15 cellular contexts compared by ENCODE assay signal in the genomic region with DNA sequence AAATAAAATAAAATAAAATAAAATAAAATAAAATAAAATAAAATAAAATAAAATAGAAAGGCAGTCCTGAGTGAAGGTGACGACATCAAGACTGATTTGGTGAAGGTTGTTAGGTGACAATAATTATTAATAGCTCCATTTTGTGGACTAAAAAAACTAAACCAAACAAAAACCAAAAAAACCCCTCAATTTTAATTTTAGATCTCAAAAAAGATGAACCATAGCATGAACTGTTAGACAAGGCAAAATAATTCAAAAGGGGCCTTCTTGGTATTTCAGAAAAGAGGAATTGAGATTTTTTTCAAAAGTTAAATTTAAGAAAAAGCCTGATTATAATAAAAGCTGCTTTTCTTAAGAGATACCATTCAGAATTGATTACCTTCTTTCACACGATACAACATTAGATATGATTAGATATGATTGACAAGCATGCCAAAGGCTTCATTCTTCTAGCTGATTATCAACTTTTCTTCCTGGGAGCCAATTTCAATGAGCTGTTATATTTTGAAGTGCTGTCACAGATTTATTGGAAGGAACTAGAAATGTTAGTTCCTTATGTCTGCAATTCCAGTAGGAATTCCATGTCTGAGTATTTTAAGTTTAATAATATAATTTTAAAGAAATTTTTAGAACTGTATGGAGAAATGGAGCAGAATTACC.
DNase-seq lines count a peak whose midpoint lies in the region; ATAC-seq, FAIRE-seq and TF ChIP-seq lines count a peak whose summit lies in the region.
"Had no signal": no experiment of that assay in that cellular context is flagged by ENCODE, and none has a peak within 500 bp of the region (broad histone marks: within the 10 kb centered on the region; RNA-seq: fewer than 3 reads in every experiment).

No MANE protein-coding gene starts in this region.

- H3K4me3 Mint-ChIP-seq in IgD-negative memory B cell (peak overlapping the region in 1 of 4 donors; percentile 51), HFFc6 (no peak overlapping the region)
- peak overlapping the region in 1 of 2 donors; percentile 32 for H3K4me3 Mint-ChIP-seq in stimulated activated naive B cell treated with anti-CD40 and anti-IgM and Interleukin-4, amounts not matched to agents 10 μg/mL and 1 μg/mL and 100 μg/mL, for 72 hours
- H3K4me3 Mint-ChIP-seq: CD4-positive, alpha-beta T cell had no signal

- RAD21 ChIA-PET in GM12878 (lab: Charles Lee; ENCODE audit: unreplicated experiment), result interaction anchor here (0.8 to 2.8 kb wide), 15 partner anchors 8 to 442 kb away, joined by 3 to 15 read pairs (median 5); no protein-coding TSS in a partner anchor

- no peak overlapping the region for H3K9ac ChIP-seq in GM12878 (ENCODE audit: control insufficient read depth, insufficient read depth, low read length)
- H3K9ac ChIP-seq: BLaER1 treated with 17β-estradiol and CSF1 and Interleukin-3, amounts not matched to agents 10 nM and 100 nM; KMS-11 had no signal

- TF ChIP-seq CTCF in GM12878 (IDR thresholded peaks at IDR 0.05 in 2 of 3, conservative IDR thresholded peaks at IDR 0.05 in 1 of 3; ENCODE audit: control insufficient read depth in 2 of 3, extremely low read depth in 1 of 3, insufficient read depth in 1 of 3, low read depth in 3 of 3, low read length in 3 of 3) (no peak), HFFc6 (IDR thresholded peaks at IDR 0.05) (no peak)

- no peak for TF ChIP-seq POLR2A in GM12891 (IDR thresholded peaks at IDR 0.05; ENCODE audit: low read depth, low read length)
- TF ChIP-seq POLR2A in GM12878 (IDR thresholded peaks at IDR 0.05; ENCODE audit: low read depth, low read length), result no peak

- no peak for ATAC-seq in GM12878
- peak; percentile 12 to 41 for ATAC-seq in stimulated activated naive B cell treated with anti-CD40 and anti-IgM and Interleukin-4, amounts not matched to agents 10 μg/mL and 1 μg/mL and 100 μg/mL, for 72 hours (replicated peaks)

- intact Hi-C loops in GM12878 (cut with micrococcal nuclease; ENCODE audit: unreplicated experiment), result no loop called here

- H4K20me1 ChIP-seq in GM12878 (ENCODE audit: control insufficient read depth, insufficient read depth), result no peaks in the 10 kb centered on the region
- H4K20me1 ChIP-seq: BLaER1 treated with 17β-estradiol and CSF1 and Interleukin-3, amounts not matched to agents 10 nM and 100 nM had no signal

- WGBS in GM12878 (ENCODE audit: insufficient coverage, insufficient replicate concordance, low lambda C conversion rate, missing lambda C conversion rate), result 46% methylated on average over 2 of the region's 2 CpGs

- no peak overlapping the region; the same call in 1 of the 2 replicates for H2AFZ ChIP-seq in GM12878 (ENCODE audit: control insufficient read depth, low read depth, low read length)

- CTCF ChIA-PET in GM12878 (lab: Yijun Ruan, JAX), result interaction anchor here (1.1 to 27.4 kb wide), 13 partner anchors 5 to 442 kb away, joined by 3 to 379 read pairs (median 5); no protein-coding TSS in a partner anchor

- in situ Hi-C loops in GM12878 (cut with MboI), result no loop called here

- no peaks in the 10 kb centered on the region for H3K27me3 ChIP-seq in GM12878 (replicated peaks in 1 of 2; ENCODE audit: control insufficient read depth in 2 of 2, insufficient read depth in 2 of 2, low read length in 1 of 2)
- H3K27me3 ChIP-seq: BLaER1 treated with 17β-estradiol and CSF1 and Interleukin-3, amounts not matched to agents 10 nM and 100 nM had no signal

- no peak overlapping the region for H3K4me3 ChIP-seq in GM12878
- H3K4me3 ChIP-seq: BLaER1 treated with 17β-estradiol and CSF1 and Interleukin-3, amounts not matched to agents 10 nM and 100 nM had no signal

- peaks cover 1% of the 10 kb centered on the region for H3K36me3 Mint-ChIP-seq in IgD-negative memory B cell
- peaks cover 29 to 35% of the 10 kb centered on the region in 2 donors for H3K36me3 Mint-ChIP-seq in stimulated activated naive B cell treated with anti-CD40 and anti-IgM and Interleukin-4, amounts not matched to agents 10 μg/mL and 1 μg/mL and 100 μg/mL, for 72 hours
- H3K36me3 Mint-ChIP-seq in HFFc6 (ENCODE audit: low read depth), result no peaks in the 10 kb centered on the region

- no TSS peak for BruUV-seq in GM12878 (replicated peaks; lab: Mats Ljungman, UMichigan)

- H3K9me3 ChIP-seq in GM12878 (replicated peaks; ENCODE audit: control insufficient read depth, insufficient read depth, low read length), result no peaks in the 10 kb centered on the region; the same call in 2 of the 3 replicates
- H3K9me3 ChIP-seq: BLaER1 treated with 17β-estradiol and CSF1 and Interleukin-3, amounts not matched to agents 10 nM and 100 nM had no signal

- H3K36me3 ChIP-seq in GM12878 (ENCODE audit: control insufficient read depth in 2 of 2, insufficient read depth in 2 of 2, low read length in 1 of 2), result no peaks in the 10 kb centered on the region
- H3K36me3 ChIP-seq: BLaER1 treated with 17β-estradiol and CSF1 and Interleukin-3, amounts not matched to agents 10 nM and 100 nM had no signal

- TF ChIP-seq EP300 in GM12878 (IDR thresholded peaks at IDR 0.05; ENCODE audit: borderline replicate concordance in 1 of 2, control insufficient read depth in 1 of 2, low read depth in 2 of 2, low read length in 2 of 2), result no peak

- no peak for FAIRE-seq in GM12891 (lab: Jason Lieb, UNC)
- FAIRE-seq in GM12878 (lab: Jason Lieb, UNC), result no peak

- H3K4me1 Mint-ChIP-seq in IgD-negative memory B cell (peaks cover 32 to 62% (median 52%) of the 10 kb centered on the region in 3 donors), HFFc6 (ENCODE audit: low read depth) (no peaks in the 10 kb centered on the region)
- H3K4me1 Mint-ChIP-seq in stimulated activated naive B cell treated with anti-CD40 and anti-IgM and Interleukin-4, amounts not matched to agents 10 μg/mL and 1 μg/mL and 100 μg/mL, for 72 hours, result peaks cover 35 to 74% of the 10 kb centered on the region in 2 donors

- peak overlapping the region; percentile 37 for H3K27ac ChIP-seq in GM12878 (ENCODE audit: control insufficient read depth, insufficient read depth)
- H3K27ac ChIP-seq: BLaER1 treated with 17β-estradiol and CSF1 and Interleukin-3, amounts not matched to agents 10 nM and 100 nM; KMS-11 had no signal

- H3K4me1 ChIP-seq in GM12878 (ENCODE audit: control insufficient read depth, insufficient read depth, low read length), result peaks cover 17% of the 10 kb centered on the region

- H3K27ac Mint-ChIP-seq in IgD-negative memory B cell (peak overlapping the region; percentile 7 to 33 (median 14)), HFFc6 (no peak overlapping the region)
- peak overlapping the region; percentile 63 for H3K27ac Mint-ChIP-seq in stimulated activated naive B cell treated with anti-CD40 and anti-IgM and Interleukin-4, amounts not matched to agents 10 μg/mL and 1 μg/mL and 100 μg/mL, for 72 hours
- H3K27ac Mint-ChIP-seq: CD4-positive, alpha-beta T cell had no signal

- H3K79me2 ChIP-seq in GM12878 (ENCODE audit: control insufficient read depth, insufficient read depth, low read length), result no peaks in the 10 kb centered on the region

- H3K27me3 Mint-ChIP-seq in IgD-negative memory B cell, result no peaks in the 10 kb centered on the region
- no peaks in the 10 kb centered on the region for H3K27me3 Mint-ChIP-seq in stimulated activated naive B cell treated with anti-CD40 and anti-IgM and Interleukin-4, amounts not matched to agents 10 μg/mL and 1 μg/mL and 100 μg/mL, for 72 hours
- no peaks in the 10 kb centered on the region for H3K27me3 Mint-ChIP-seq in HFFc6 (ENCODE audit: insufficient read depth)

- no peak for DNase-seq in GM12891 (ENCODE audit: insufficient read length, low spot score)
- no peak for DNase-seq in GM12878 (ENCODE audit: low read depth, low spot score)
- no peak for DNase-seq in stimulated activated naive B cell treated with anti-CD40 and anti-IgM and Interleukin-4, amounts not matched to agents 10 μg/mL and 1 μg/mL and 100 μg/mL, for 72 hours
- DNase-seq in NCI-H446 treated with DMSO at 0.1 percent for 48 hours (lab: John Stamatoyannopoulos, UW), result no peak
- no peak for DNase-seq in amygdala (lab: John Stamatoyannopoulos, UW)
- no peak for DNase-seq in HFFc6
- DNase-seq: 8988T; AML-193; Calu3; CD4-positive, alpha-beta T cell; DMS 273 treated with DMSO at 0.1 percent for 48 hours; HCEC 1CT had no signal

- SMC1A ChIA-PET in GM12878 (lab: Charles Lee; ENCODE audit: uncharacterized antibody, unreplicated experiment), result interaction anchor here (1.1 to 11.9 kb wide), 9 partner anchors 8 to 442 kb away, joined by 3 to 248 read pairs (median 8); no protein-coding TSS in a partner anchor

- no peaks in the 10 kb centered on the region for H3K9me3 Mint-ChIP-seq in IgD-negative memory B cell
- peaks cover 0 to 9% of the 10 kb centered on the region in 2 donors for H3K9me3 Mint-ChIP-seq in stimulated activated naive B cell treated with anti-CD40 and anti-IgM and Interleukin-4, amounts not matched to agents 10 μg/mL and 1 μg/mL and 100 μg/mL, for 72 hours
- no peaks in the 10 kb centered on the region for H3K9me3 Mint-ChIP-seq in HFFc6
- H3K9me3 Mint-ChIP-seq: CD4-positive, alpha-beta T cell had no signal

- POLR2A ChIA-PET in GM12878 (lab: Charles Lee), result interaction anchor here (1.0 to 1.5 kb wide), 3 partner anchors 22 to 38 kb away, joined by 4 to 5 read pairs (median 5); no protein-coding TSS in a partner anchor

- H3K4me2 ChIP-seq in GM12878 (ENCODE audit: control insufficient read depth, insufficient read depth), result no peak overlapping the region
- H3K4me2 ChIP-seq: BLaER1 treated with 17β-estradiol and CSF1 and Interleukin-3, amounts not matched to agents 10 nM and 100 nM; KMS-11 had no signal

- TF ChIP-seq RAD21 in GM12878 (IDR thresholded peaks at IDR 0.05; ENCODE audit: insufficient read depth, low read depth, low read length), result no peak

TF ChIP-seq in GM12891, 5 proteins besides CTCF, POLR2A, EP300 and RAD21:
- no peak for TF ChIP-seq POLR2AphosphoS5 (IDR thresholded peaks at IDR 0.05; ENCODE audit: low read depth, low read length)
- TF ChIP-seq SPI1 (IDR thresholded peaks at IDR 0.05; ENCODE audit: low read depth, low read length), result peak; percentile 74
- no peak for TF ChIP-seq TAF1 (IDR thresholded peaks at IDR 0.05; ENCODE audit: low read depth, low read length)
- no peak for TF ChIP-seq POU2F2 (IDR thresholded peaks at IDR 0.05; ENCODE audit: low read depth, low read length)

TF ChIP-seq in GM12878, 131 proteins besides CTCF, POLR2A, EP300 and RAD21 (continues in another document):
- TF ChIP-seq SPI1 (IDR thresholded peaks at IDR 0.05; ENCODE audit: borderline replicate concordance, insufficient read depth, low read depth, low read length) (peak; percentile 72), MTA2 (IDR thresholded peaks at IDR 0.05; ENCODE audit: low read depth) (peak; percentile 59), ATF7 (IDR thresholded peaks at IDR 0.05; ENCODE audit: low read depth) (peak; percentile 54; the same call in 1 of the 2 replicates)
- TF ChIP-seq, protein P1, sequence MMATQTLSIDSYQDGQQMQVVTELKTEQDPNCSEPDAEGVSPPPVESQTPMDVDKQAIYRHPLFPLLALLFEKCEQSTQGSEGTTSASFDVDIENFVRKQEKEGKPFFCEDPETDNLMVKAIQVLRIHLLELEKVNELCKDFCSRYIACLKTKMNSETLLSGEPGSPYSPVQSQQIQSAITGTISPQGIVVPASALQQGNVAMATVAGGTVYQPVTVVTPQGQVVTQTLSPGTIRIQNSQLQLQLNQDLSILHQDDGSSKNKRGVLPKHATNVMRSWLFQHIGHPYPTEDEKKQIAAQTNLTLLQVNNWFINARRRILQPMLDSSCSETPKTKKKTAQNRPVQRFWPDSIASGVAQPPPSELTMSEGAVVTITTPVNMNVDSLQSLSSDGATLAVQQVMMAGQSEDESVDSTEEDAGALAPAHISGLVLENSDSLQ (IDR thresholded peaks at IDR 0.05), result peak; percentile 66
